10 cellular contexts compared by ENCODE assay signal in the genomic region with DNA sequence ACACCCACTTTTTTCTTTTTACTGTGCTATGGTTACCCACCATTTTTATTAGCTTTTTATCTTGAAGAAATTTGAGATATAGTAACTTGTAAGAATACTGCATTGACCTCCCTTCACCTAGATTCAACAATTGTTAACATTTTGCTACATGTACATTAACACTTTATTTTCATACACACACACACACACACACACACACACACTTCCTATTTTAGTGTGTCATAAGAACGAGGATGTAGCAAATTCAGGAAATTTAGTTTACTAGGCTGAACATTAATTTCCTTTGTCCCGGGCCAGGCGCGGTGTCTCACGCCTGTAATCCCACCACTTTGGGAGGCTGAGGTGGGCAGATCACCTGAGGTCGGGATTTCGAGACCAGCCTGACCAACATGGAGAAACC. TPM values are rescaled to one million over a fixed set of nuclear protein-coding genes. Genes with fewer than 3 reads are reported as not detected.
DNase-seq lines count a peak whose midpoint lies in the region; ATAC-seq and TF ChIP-seq lines count a peak whose summit lies in the region.
"Had no signal": no experiment of that assay in that cellular context is flagged by ENCODE, and none has a peak within 500 bp of the region (broad histone marks: within the 10 kb centered on the region; RNA-seq: fewer than 3 reads in every experiment).

No MANE protein-coding gene starts in this region.

- peak overlapping the region; percentile 92 for H3K4me3 ChIP-seq in iPS-18a (ENCODE audit: low read length)
- no peak overlapping the region for H3K4me3 ChIP-seq in subcutaneous abdominal adipose tissue (ENCODE audit: low read depth in 1 of 5, low read length in 5 of 5)
- H3K4me3 ChIP-seq in body of pancreas = no peak overlapping the region

- no peaks in the 10 kb centered on the region for H3K27me3 ChIP-seq in iPS-18a (ENCODE audit: control insufficient read depth, insufficient read depth, low read length)
- H3K27me3 ChIP-seq in subcutaneous abdominal adipose tissue (ENCODE audit: control insufficient read depth in 5 of 5, insufficient read depth in 4 of 5, low read length in 5 of 5) = no peaks in the 10 kb centered on the region
- H3K27me3 ChIP-seq in body of pancreas = no peaks in the 10 kb centered on the region
- H3K27me3 ChIP-seq: adrenal gland, Peyer's patch had no signal

- POLR2A ChIA-PET in activated CD4-positive, alpha-beta T cell treated with anti-CD3 and anti-CD28 coated beads, Interleukin-2, amount 10 ng/mL, durations not matched to agents 7 days and 5 days (lab: Charles Lee) = no interaction called here

- H3K27ac ChIP-seq in iPS-18a (ENCODE audit: low read length) (no peak overlapping the region), subcutaneous abdominal adipose tissue (ENCODE audit: low read depth, low read length) (peak overlapping the region; percentile 99), body of pancreas (peak overlapping the region in 1 of 4 donors; percentile 96)

- H3K4me3 Mint-ChIP-seq in activated CD4-positive, alpha-beta T cell treated with anti-CD3 and anti-CD28 coated beads, Interleukin-2, amount 10 ng/mL, durations not matched to agents 7 days and 5 days = peak overlapping the region; percentile 94
- peak overlapping the region; percentile 49 for H3K4me3 Mint-ChIP-seq in T-helper 17 cell

- no peak for TF ChIP-seq CTCF in body of pancreas (IDR thresholded peaks at IDR 0.05)

- no peak for TF ChIP-seq POLR2A in body of pancreas (IDR thresholded peaks at IDR 0.05)

- H3K9me3 ChIP-seq in T-helper 17 cell (ENCODE audit: control insufficient read depth, low read length, poor library complexity, severe bottlenecking) = no peaks in the 10 kb centered on the region
- no peaks in the 10 kb centered on the region for H3K9me3 ChIP-seq in iPS-18a (ENCODE audit: control insufficient read depth, low read depth, low read length)
- no peaks in the 10 kb centered on the region for H3K9me3 ChIP-seq in subcutaneous abdominal adipose tissue (ENCODE audit: control insufficient read depth in 5 of 5, low read length in 5 of 5)
- no peaks in the 10 kb centered on the region for H3K9me3 ChIP-seq in body of pancreas
- H3K9me3 ChIP-seq: adrenal gland, Peyer's patch had no signal

- no peaks in the 10 kb centered on the region for H3K36me3 ChIP-seq in iPS-18a (ENCODE audit: control insufficient read depth, low read depth, low read length)
- peaks cover 0 to 3% (median 0%) of the 10 kb centered on the region in 5 donors for H3K36me3 ChIP-seq in subcutaneous abdominal adipose tissue (ENCODE audit: control insufficient read depth in 5 of 5, insufficient read depth in 5 of 5, low read length in 5 of 5)
- H3K36me3 ChIP-seq in body of pancreas (replicated peaks in 1 of 2; ENCODE audit: insufficient read depth in 1 of 2, low read depth in 2 of 2) = no peaks in the 10 kb centered on the region
- H3K36me3 ChIP-seq: adrenal gland had no signal

- ATAC-seq in T-helper 17 cell (no peak), body of pancreas (no peak)

- peaks cover 22% of the 10 kb centered on the region for H3K4me1 Mint-ChIP-seq in activated CD4-positive, alpha-beta T cell treated with anti-CD3 and anti-CD28 coated beads, Interleukin-2, amount 10 ng/mL, durations not matched to agents 7 days and 5 days
- H3K4me1 Mint-ChIP-seq in T-helper 17 cell = peaks cover 5% of the 10 kb centered on the region

- H3K27me3 Mint-ChIP-seq in activated CD4-positive, alpha-beta T cell treated with anti-CD3 and anti-CD28 coated beads, Interleukin-2, amount 10 ng/mL, durations not matched to agents 7 days and 5 days = no peaks in the 10 kb centered on the region
- no peaks in the 10 kb centered on the region for H3K27me3 Mint-ChIP-seq in T-helper 17 cell

- H3K27ac Mint-ChIP-seq in activated CD4-positive, alpha-beta T cell treated with anti-CD3 and anti-CD28 coated beads, Interleukin-2, amount 10 ng/mL, durations not matched to agents 7 days and 5 days = no peak overlapping the region
- no peak overlapping the region for H3K27ac Mint-ChIP-seq in T-helper 17 cell

- CTCF ChIA-PET in activated CD4-positive, alpha-beta T cell treated with anti-CD3 and anti-CD28 coated beads, Interleukin-2, amount 10 ng/mL, durations not matched to agents 7 days and 5 days (lab: Charles Lee) = no interaction called here

- no peaks in the 10 kb centered on the region for H3K4me1 ChIP-seq in iPS-18a (ENCODE audit: control insufficient read depth, low read depth, low read length)
- peaks cover 0 to 26% (median 18%) of the 10 kb centered on the region in 5 donors for H3K4me1 ChIP-seq in subcutaneous abdominal adipose tissue (ENCODE audit: control insufficient read depth in 5 of 5, insufficient read depth in 5 of 5, low read length in 5 of 5)
- peaks cover 23% of the 10 kb centered on the region for H3K4me1 ChIP-seq in body of pancreas

- H3K9me3 Mint-ChIP-seq in activated CD4-positive, alpha-beta T cell treated with anti-CD3 and anti-CD28 coated beads, Interleukin-2, amount 10 ng/mL, durations not matched to agents 7 days and 5 days = no peaks in the 10 kb centered on the region

- DNase-seq in activated CD4-positive, alpha-beta T cell treated with anti-CD3 and anti-CD28 coated beads, Interleukin-2, amount 10 ng/mL, durations not matched to agents 7 days and 5 days = no peak
- no peak for DNase-seq in activated CD4-positive, alpha-beta T cell treated with anti-CD3 and anti-CD28 coated beads, Interleukin-2, amount 50 U/mL, for 1 hour
- DNase-seq in T-helper 17 cell (no peak), body of pancreas (no peak), AG08396 (ENCODE audit: low spot score) (no peak), inferior parietal cortex (ENCODE audit: extremely low spot score) (no peak)

- peaks cover 7% of the 10 kb centered on the region for H3K36me3 Mint-ChIP-seq in activated CD4-positive, alpha-beta T cell treated with anti-CD3 and anti-CD28 coated beads, Interleukin-2, amount 10 ng/mL, durations not matched to agents 7 days and 5 days (ENCODE audit: low read depth)
- no peaks in the 10 kb centered on the region for H3K36me3 Mint-ChIP-seq in T-helper 17 cell (ENCODE audit: low read depth)

- peak overlapping the region; percentile 88 for H3K9ac ChIP-seq in iPS-18a (ENCODE audit: low read length)
- peak overlapping the region in 1 of 5 donors; percentile 100 for H3K9ac ChIP-seq in subcutaneous abdominal adipose tissue (ENCODE audit: low read length in 5 of 5)

- WGBS in body of pancreas, 2 donors = 75 to 87% methylated on average over 7 of the region's 7 CpGs

- intact Hi-C loops in body of pancreas (cut with DNase I) = no loop called here

RNA-seq across cellular contexts. Expression of a gene that starts 1.1 kb away (rescaled TPM):
- 10 to 100 TPM; 89.9 to 98.4 TPM for total RNA-seq in activated CD4-positive, alpha-beta T cell treated with anti-CD3 and anti-CD28 coated beads, Interleukin-2, amount 10 ng/mL, durations not matched to agents 7 days and 5 days
- total RNA-seq in T-helper 17 cell (10 to 100 TPM; 60.7 to 62.5 TPM), body of pancreas (10 to 100 TPM; 38.1 to 58.7 TPM)

RNA-seq across cellular contexts. Expression of a gene that starts 8.9 kb away (rescaled TPM):
- total RNA-seq in activated CD4-positive, alpha-beta T cell treated with anti-CD3 and anti-CD28 coated beads, Interleukin-2, amount 10 ng/mL, durations not matched to agents 7 days and 5 days = 10 to 100 TPM; 23.5 to 24.9 TPM
- 10 to 100 TPM; 18.8 to 21.3 TPM for total RNA-seq in T-helper 17 cell
- total RNA-seq in body of pancreas = 10 to 100 TPM; 19.8 to 35.0 TPM
